In the genomic region with DNA sequence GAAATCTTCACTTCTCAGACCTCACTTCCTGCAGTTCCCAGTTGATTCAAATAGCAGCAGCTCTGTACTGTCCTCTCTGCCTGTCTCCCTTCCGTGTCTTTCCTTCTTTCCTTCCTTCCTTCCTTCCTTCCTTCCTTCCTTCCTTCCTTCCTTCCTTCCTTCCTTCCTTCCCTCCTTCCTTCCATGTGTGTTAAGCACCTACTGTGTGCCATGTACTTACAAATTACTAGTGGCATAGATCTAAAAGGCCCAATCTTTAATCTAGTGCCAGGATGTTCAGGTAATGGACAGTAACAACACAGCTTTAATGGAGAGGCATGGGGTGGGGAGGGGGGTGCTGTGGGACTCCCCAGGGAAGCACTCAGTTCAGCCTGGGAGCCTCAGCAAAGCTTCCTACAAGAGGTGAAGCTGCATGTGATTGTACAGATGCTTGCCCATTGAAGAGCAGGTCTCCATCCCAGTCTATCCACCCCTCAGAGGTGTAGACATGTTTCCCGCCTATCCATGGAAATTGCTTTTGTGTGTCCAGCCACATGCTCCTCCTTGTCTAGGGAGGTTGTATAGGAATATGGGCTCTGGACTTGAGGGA, we compare ENCODE assay signal across 19 cellular contexts.
A peak's percentile ranks its signal among the peaks of the same experiment; 100 is the strongest.
DNase-seq lines count a peak whose midpoint lies in the region; ATAC-seq, FAIRE-seq and TF ChIP-seq lines count a peak whose summit lies in the region.
"Had no signal": no experiment of that assay in that cellular context is flagged by ENCODE, and none has a peak within 500 bp of the region (broad histone marks: within the 10 kb centered on the region; RNA-seq: fewer than 3 reads in every experiment).

No MANE protein-coding gene starts in this region.

- no peaks in the 10 kb centered on the region for H3K9me3 Mint-ChIP-seq in activated naive CD4-positive, alpha-beta T cell treated with anti-CD3 and anti-CD28 coated beads, Interleukin-2, amount 50 U/mL, for 24 hours
- H3K9me3 Mint-ChIP-seq in activated naive CD4-positive, alpha-beta T cell treated with anti-CD3 and anti-CD28 coated beads for 36 hours: no peaks in the 10 kb centered on the region
- H3K9me3 Mint-ChIP-seq in activated T-helper 1 cell treated with anti-CD3 and anti-CD28 coated beads, Interleukin-12 subunit alpha, Interleukin-12 subunit beta, Interleukin-2, Interleukin-4 antibody, amounts not matched to agents 30 ng/mL and 10 ng/mL and 1 ng/mL, durations not matched to agents 14 hours and 24 hours and 36 hours: no peaks in the 10 kb centered on the region
- H3K9me3 Mint-ChIP-seq: activated T-cell treated with anti-CD3 and anti-CD28 coated beads, Interleukin-2, amount 50 U/mL, for 72 hours; memory B cell had no signal

- H3K4me1 Mint-ChIP-seq in activated naive CD4-positive, alpha-beta T cell treated with anti-CD3 and anti-CD28 coated beads, Interleukin-2, amount 50 U/mL, for 24 hours: peaks cover 30% of the 10 kb centered on the region
- H3K4me1 Mint-ChIP-seq in activated naive CD4-positive, alpha-beta T cell treated with anti-CD3 and anti-CD28 coated beads for 36 hours (ENCODE audit: low read depth): peaks cover 9% of the 10 kb centered on the region
- peaks cover 14% of the 10 kb centered on the region for H3K4me1 Mint-ChIP-seq in activated T-helper 1 cell treated with anti-CD3 and anti-CD28 coated beads, Interleukin-12 subunit alpha, Interleukin-12 subunit beta, Interleukin-2, Interleukin-4 antibody, amounts not matched to agents 30 ng/mL and 10 ng/mL and 1 ng/mL, durations not matched to agents 14 hours and 24 hours and 36 hours (ENCODE audit: low read depth)

- H3K27me3 ChIP-seq in lower lobe of right lung (ENCODE audit: low read depth) (no peaks in the 10 kb centered on the region), stomach (no peaks in the 10 kb centered on the region)
- H3K27me3 ChIP-seq: foreskin keratinocyte, tibial nerve had no signal

- H3K9me3 ChIP-seq in lower lobe of right lung: no peaks in the 10 kb centered on the region
- H3K9me3 ChIP-seq in stomach: no peaks in the 10 kb centered on the region
- H3K9me3 ChIP-seq: tibial nerve had no signal

- H3K27ac Mint-ChIP-seq in activated naive CD4-positive, alpha-beta T cell treated with anti-CD3 and anti-CD28 coated beads, Interleukin-2, amount 50 U/mL, for 24 hours: peak overlapping the region; percentile 27
- H3K27ac Mint-ChIP-seq in activated naive CD4-positive, alpha-beta T cell treated with anti-CD3 and anti-CD28 coated beads for 36 hours: no peak overlapping the region
- H3K27ac Mint-ChIP-seq in activated T-helper 1 cell treated with anti-CD3 and anti-CD28 coated beads, Interleukin-12 subunit alpha, Interleukin-12 subunit beta, Interleukin-2, Interleukin-4 antibody, amounts not matched to agents 30 ng/mL and 10 ng/mL and 1 ng/mL, durations not matched to agents 14 hours and 24 hours and 36 hours: no peak overlapping the region
- H3K27ac Mint-ChIP-seq: activated T-cell treated with anti-CD3 and anti-CD28 coated beads, Interleukin-2, amount 50 U/mL, for 72 hours; memory B cell had no signal

- CTCF ChIA-PET in activated naive CD4-positive, alpha-beta T cell treated with anti-CD3 and anti-CD28 coated beads for 36 hours (lab: Charles Lee): interaction anchor here (0.6 to 1.5 kb wide), 5 partner anchors 22 to 124 kb away, joined by 3 to 4 read pairs (median 3); no protein-coding TSS in a partner anchor

- H3K27me3 Mint-ChIP-seq in activated naive CD4-positive, alpha-beta T cell treated with anti-CD3 and anti-CD28 coated beads, Interleukin-2, amount 50 U/mL, for 24 hours: no peaks in the 10 kb centered on the region
- H3K27me3 Mint-ChIP-seq in activated naive CD4-positive, alpha-beta T cell treated with anti-CD3 and anti-CD28 coated beads for 36 hours (ENCODE audit: low read depth): no peaks in the 10 kb centered on the region
- H3K27me3 Mint-ChIP-seq in activated T-helper 1 cell treated with anti-CD3 and anti-CD28 coated beads, Interleukin-12 subunit alpha, Interleukin-12 subunit beta, Interleukin-2, Interleukin-4 antibody, amounts not matched to agents 30 ng/mL and 10 ng/mL and 1 ng/mL, durations not matched to agents 14 hours and 24 hours and 36 hours (ENCODE audit: insufficient read depth): peaks cover 2% of the 10 kb centered on the region

- no peaks in the 10 kb centered on the region for H3K36me3 Mint-ChIP-seq in activated naive CD4-positive, alpha-beta T cell treated with anti-CD3 and anti-CD28 coated beads, Interleukin-2, amount 50 U/mL, for 24 hours
- no peaks in the 10 kb centered on the region for H3K36me3 Mint-ChIP-seq in activated naive CD4-positive, alpha-beta T cell treated with anti-CD3 and anti-CD28 coated beads for 36 hours (ENCODE audit: low read depth)
- H3K36me3 Mint-ChIP-seq in activated T-helper 1 cell treated with anti-CD3 and anti-CD28 coated beads, Interleukin-12 subunit alpha, Interleukin-12 subunit beta, Interleukin-2, Interleukin-4 antibody, amounts not matched to agents 30 ng/mL and 10 ng/mL and 1 ng/mL, durations not matched to agents 14 hours and 24 hours and 36 hours (ENCODE audit: low read depth): peaks cover 5% of the 10 kb centered on the region
- H3K36me3 Mint-ChIP-seq: memory B cell had no signal

- H3K27ac ChIP-seq in VCaP: peak overlapping the region; percentile 54; the same call in 1 of the 2 replicates
- peak overlapping the region; percentile 11 for H3K27ac ChIP-seq in lower lobe of right lung
- peak overlapping the region; percentile 20 to 90 (median 39) for H3K27ac ChIP-seq in stomach
- H3K27ac ChIP-seq: foreskin keratinocyte, tibial nerve had no signal

- H3K4me3 Mint-ChIP-seq in activated naive CD4-positive, alpha-beta T cell treated with anti-CD3 and anti-CD28 coated beads, Interleukin-2, amount 50 U/mL, for 24 hours: no peak overlapping the region
- H3K4me3 Mint-ChIP-seq in activated naive CD4-positive, alpha-beta T cell treated with anti-CD3 and anti-CD28 coated beads for 36 hours: no peak overlapping the region
- H3K4me3 Mint-ChIP-seq in activated T-helper 1 cell treated with anti-CD3 and anti-CD28 coated beads, Interleukin-12 subunit alpha, Interleukin-12 subunit beta, Interleukin-2, Interleukin-4 antibody, amounts not matched to agents 30 ng/mL and 10 ng/mL and 1 ng/mL, durations not matched to agents 14 hours and 24 hours and 36 hours: no peak overlapping the region
- H3K4me3 Mint-ChIP-seq: activated T-cell treated with anti-CD3 and anti-CD28 coated beads, Interleukin-2, amount 50 U/mL, for 72 hours; memory B cell had no signal

- H3K4me3 ChIP-seq in lower lobe of right lung (no peak overlapping the region), stomach (no peak overlapping the region)
- H3K4me3 ChIP-seq: tibial nerve had no signal

- no peak for TF ChIP-seq CTCF in VCaP (conservative IDR thresholded peaks at IDR 0.05)
- no peak for TF ChIP-seq CTCF in lower lobe of right lung (IDR thresholded peaks at IDR 0.05)
- no peak for TF ChIP-seq CTCF in stomach (IDR thresholded peaks at IDR 0.05)

- DNase-seq in activated naive CD4-positive, alpha-beta T cell treated with anti-CD3 and anti-CD28 coated beads for 36 hours: no peak
- DNase-seq in lower lobe of right lung: no peak
- no peak for DNase-seq in stomach
- DNase-seq in activated T-helper 1 cell treated with anti-CD3 and anti-CD28 coated beads, Interleukin-12 subunit alpha, Interleukin-12 subunit beta, Interleukin-2, Interleukin-4 antibody, amounts not matched to agents 30 ng/mL and 10 ng/mL and 1 ng/mL, durations not matched to agents 14 hours and 24 hours and 36 hours (ENCODE audit: low spot score): no peak
- no peak for DNase-seq in frontal cortex (ENCODE audit: low spot score in 2 of 2)
- DNase-seq: activated CD4-positive, alpha-beta T cell treated with anti-CD3 and anti-CD28 coated beads, Interleukin-2, amount 50 U/mL, for 4 hours; activated T-cell treated with anti-CD3 and anti-CD28 coated beads, Interleukin-2, amount 50 U/mL, for 72 hours; foreskin keratinocyte; MV-4-11; stimulated activated CD4-positive, alpha-beta T cell treated with anti-CD3 and anti-CD28 coated beads, Interleukin-4, amount 100 ng/mL, for 4 hours had no signal

- H3K4me1 ChIP-seq in lower lobe of right lung: peaks cover 55% of the 10 kb centered on the region
- H3K4me1 ChIP-seq in stomach: peaks cover 39 to 94% (median 74%) of the 10 kb centered on the region in 4 donors

- WGBS in stomach, 5 donors: 73 to 88% (median 86%) methylated on average over 2 of the region's 2 CpGs

- TF ChIP-seq EP300 in stomach (IDR thresholded peaks at IDR 0.05): no peak

- FAIRE-seq in frontal cortex (lab: Jason Lieb, UNC): no peak
- FAIRE-seq: A204.1, colon, endothelial cell of umbilical vein had no signal

- intact Hi-C loops in activated naive CD4-positive, alpha-beta T cell treated with anti-CD3 and anti-CD28 coated beads for 36 hours (cut with micrococcal nuclease): no loop called here
- intact Hi-C loops in lower lobe of right lung (cut with DNase I): no loop called here
- intact Hi-C loops in stomach (cut with DNase I; ENCODE audit: low total_unique reads): loop anchor here (10.0 kb wide), 1 partner anchor 105 kb away; a partner anchor contains a TSS
- intact Hi-C loops in activated T-helper 1 cell treated with anti-CD3 and anti-CD28 coated beads, Interleukin-12 subunit alpha, Interleukin-12 subunit beta, Interleukin-2, Interleukin-4 antibody, amounts not matched to agents 30 ng/mL and 10 ng/mL and 1 ng/mL, durations not matched to agents 14 hours and 24 hours and 36 hours (cut with micrococcal nuclease): no loop called here

- H3K36me3 ChIP-seq in lower lobe of right lung: no peaks in the 10 kb centered on the region
- H3K36me3 ChIP-seq in stomach: no peaks in the 10 kb centered on the region
- H3K36me3 ChIP-seq: tibial nerve had no signal

- no peak for TF ChIP-seq POLR2A in stomach (IDR thresholded peaks at IDR 0.05)

- ATAC-seq in lower lobe of right lung (no peak), HG02571 (IDR thresholded peaks at IDR 0.05; ENCODE audit: unreplicated experiment) (no peak)
- ATAC-seq: activated T-cell treated with anti-CD3 and anti-CD28 coated beads, Interleukin-2, amount 50 U/mL, for 72 hours; foreskin keratinocyte; sciatic nerve had no signal
